ENCODE assay signal across 8 cellular contexts in genomic region chr2:23824777-23825212, GRCh38.
DNase-seq lines count a peak whose midpoint lies in the region; ATAC-seq and TF ChIP-seq lines count a peak whose summit lies in the region.

No MANE protein-coding gene starts in this region.

- no peaks in the 10 kb centered on the region for H3K9me3 ChIP-seq in sigmoid colon

- TF ChIP-seq EP300 in sigmoid colon (IDR thresholded peaks at IDR 0.05) = no peak

- no peaks in the 10 kb centered on the region for H3K27me3 Mint-ChIP-seq in WTC11 (ENCODE audit: low read depth)
- no peaks in the 10 kb centered on the region for H3K27me3 Mint-ChIP-seq in activated CD4-positive, alpha-beta memory T cell treated with anti-CD3 and anti-CD28 coated beads, Interleukin-2, amount 10 ng/mL, durations not matched to agents 7 days and 5 days

- 42 to 45% methylated on average over 2 of the region's 2 CpGs for WGBS in sigmoid colon, 2 donors

- no peaks in the 10 kb centered on the region for H3K4me1 Mint-ChIP-seq in WTC11
- no peaks in the 10 kb centered on the region for H3K4me1 Mint-ChIP-seq in activated CD4-positive, alpha-beta memory T cell treated with anti-CD3 and anti-CD28 coated beads, Interleukin-2, amount 10 ng/mL, durations not matched to agents 7 days and 5 days

- H3K27ac ChIP-seq in sigmoid colon = no peak overlapping the region

- POLR2A ChIA-PET in WTC11 (lab: Charles Lee) = interaction anchor here (0.6 to 1.1 kb wide), 2 partner anchors 71 to 102 kb away, joined by 3 to 7 read pairs; partner anchors contain the start of gene ATAD2B
- POLR2A ChIA-PET in activated CD4-positive, alpha-beta memory T cell treated with anti-CD3 and anti-CD28 coated beads, Interleukin-2, amount 10 ng/mL, durations not matched to agents 7 days and 5 days (lab: Charles Lee) = interaction anchor here (1.1 to 2.9 kb wide), 3 partner anchors 102 to 260 kb away, joined by 4 to 29 read pairs (median 5); partner anchors contain the start of genes ATAD2B, TP53I3 and WDCP

- H3K9me3 Mint-ChIP-seq in WTC11 = no peaks in the 10 kb centered on the region
- no peaks in the 10 kb centered on the region for H3K9me3 Mint-ChIP-seq in activated CD4-positive, alpha-beta memory T cell treated with anti-CD3 and anti-CD28 coated beads, Interleukin-2, amount 10 ng/mL, durations not matched to agents 7 days and 5 days

- H3K27ac Mint-ChIP-seq in WTC11 = no peak overlapping the region
- H3K27ac Mint-ChIP-seq in activated CD4-positive, alpha-beta memory T cell treated with anti-CD3 and anti-CD28 coated beads, Interleukin-2, amount 10 ng/mL, durations not matched to agents 7 days and 5 days = no peak overlapping the region

- no peaks in the 10 kb centered on the region for H3K4me1 ChIP-seq in sigmoid colon

- no peak for TF ChIP-seq POLR2A in sigmoid colon (IDR thresholded peaks at IDR 0.05)

- CTCF ChIA-PET in WTC11 (lab: Charles Lee) = interaction anchor here (0.5 to 2.7 kb wide), 39 partner anchors 8 to 583 kb away, joined by 3 to 30 read pairs (median 4); partner anchors contain the start of genes ATAD2B, SF3B6 and TP53I3
- CTCF ChIA-PET in activated CD4-positive, alpha-beta memory T cell treated with anti-CD3 and anti-CD28 coated beads, Interleukin-2, amount 10 ng/mL, durations not matched to agents 7 days and 5 days (lab: Charles Lee) = interaction anchor here (0.7 to 4.6 kb wide), 34 partner anchors 8 to 966 kb away, joined by 3 to 80 read pairs (median 4); partner anchors contain the start of genes ATAD2B, SF3B6 and TP53I3

- no peak overlapping the region for H3K4me3 ChIP-seq in sigmoid colon

- ATAC-seq in WTC11 = peak; percentile 52

- peaks cover 0 to 54% (median 0%) of the 10 kb centered on the region in 4 donors for H3K36me3 ChIP-seq in sigmoid colon

- no peaks in the 10 kb centered on the region for H3K36me3 Mint-ChIP-seq in WTC11
- no peaks in the 10 kb centered on the region for H3K36me3 Mint-ChIP-seq in activated CD4-positive, alpha-beta memory T cell treated with anti-CD3 and anti-CD28 coated beads, Interleukin-2, amount 10 ng/mL, durations not matched to agents 7 days and 5 days (ENCODE audit: low read depth)

- TF ChIP-seq CTCF in GM20000 (IDR thresholded peaks at IDR 0.05; ENCODE audit: extremely low read depth, missing control alignments) (peak; percentile 68), WTC11 (IDR thresholded peaks at IDR 0.05) (peak; percentile 54), sigmoid colon (IDR thresholded peaks at IDR 0.05) (peak; percentile 47 to 62 (median 60))

- no peak overlapping the region for H3K4me3 Mint-ChIP-seq in WTC11
- no peak overlapping the region for H3K4me3 Mint-ChIP-seq in activated CD4-positive, alpha-beta memory T cell treated with anti-CD3 and anti-CD28 coated beads, Interleukin-2, amount 10 ng/mL, durations not matched to agents 7 days and 5 days

- DNase-seq in NCI-H510A treated with DMSO at 0.1 percent for 48 hours (lab: John Stamatoyannopoulos, UW) (peak; percentile 54), NCI-H510A (lab: John Stamatoyannopoulos, UW) (no peak), GM20000 (ENCODE audit: low spot score) (peak; percentile 54), NCI-H2081 (lab: John Stamatoyannopoulos, UW) (peak; percentile 56 to 60), WTC11 (ENCODE audit: low spot score) (no peak), glomerular endothelial cell (ENCODE audit: extremely low read depth, low read depth, low spot score) (peak; percentile 39), sigmoid colon (no peak)
- DNase-seq in activated CD4-positive, alpha-beta memory T cell treated with anti-CD3 and anti-CD28 coated beads, Interleukin-2, amount 10 ng/mL, durations not matched to agents 7 days and 5 days = no peak

- H3K27me3 ChIP-seq in sigmoid colon = no peaks in the 10 kb centered on the region

- intact Hi-C loops in sigmoid colon (cut with DNase I) = loop anchor here (5.0 kb wide), 1 partner anchor 258 kb away; the partner anchor contains the start of gene TP53I3

TF ChIP-seq in WTC11, 78 proteins besides CTCF, POLR2A, EP300 and RAD21:
- TF ChIP-seq GABPB1 (CRISPR knock-in tag; IDR thresholded peaks at IDR 0.05) (no peak), ZNF512 (CRISPR knock-in tag; IDR thresholded peaks at IDR 0.05; ENCODE audit: borderline replicate concordance) (no peak), E2F4 (CRISPR knock-in tag; IDR thresholded peaks at IDR 0.05; ENCODE audit: borderline replicate concordance, low read depth) (no peak), TCF7 (CRISPR knock-in tag; IDR thresholded peaks at IDR 0.05; ENCODE audit: low read depth) (no peak), MAX (CRISPR knock-in tag; IDR thresholded peaks at IDR 0.05) (no peak), ZNF671 (CRISPR knock-in tag; IDR thresholded peaks at IDR 0.05) (no peak), FOXJ3 (CRISPR knock-in tag; IDR thresholded peaks at IDR 0.05; ENCODE audit: borderline replicate concordance) (no peak), ZNF317 (CRISPR knock-in tag; IDR thresholded peaks at IDR 0.05; ENCODE audit: borderline replicate concordance, low read depth) (no peak), ZNF396 (CRISPR knock-in tag; IDR thresholded peaks at IDR 0.05; ENCODE audit: borderline replicate concordance) (no peak)
TF ChIP-seq in WTC11: peak in this region for 0.

Comparison
In these comparisons a context has a peak if more than half of its experiments do, and no peak if none do; other contexts are left out.
1. DNase-seq: peak in NCI-H510A treated with DMSO at 0.1 percent for 48 hours (single experiment), GM20000 (single experiment), NCI-H2081 (2 of 2) and glomerular endothelial cell (single experiment); none in NCI-H510A (single experiment), WTC11 (single experiment), sigmoid colon (single experiment) and activated CD4-positive, alpha-beta memory T cell treated with anti-CD3 and anti-CD28 coated beads, Interleukin-2, amount 10 ng/mL, durations not matched to agents 7 days and 5 days (single experiment).
2. Peak in every context shown above with its lines, with median percentiles within 50 percentile points of each other: CTCF ChIP-seq.